ENCODE assay signal across 10 cellular contexts in genomic region chr5:143398053-143398355, GRCh38. TPM values are rescaled to one million over a fixed set of nuclear protein-coding genes. Genes with fewer than 3 reads are reported as not detected.
DNase-seq lines count a peak whose midpoint lies in the region; ATAC-seq and TF ChIP-seq lines count a peak whose summit lies in the region.
"Had no signal": no experiment of that assay in that cellular context is flagged by ENCODE, and none has a peak within 500 bp of the region (broad histone marks: within the 10 kb centered on the region; RNA-seq: fewer than 3 reads in every experiment).

No MANE protein-coding gene starts in this region.

- peak overlapping the region; percentile 32 for H2BK5ac ChIP-seq in IMR-90 (ENCODE audit: low read depth, low read length, poor library complexity, severe bottlenecking)

- CTCF ChIA-PET in IMR-90 (lab: Yijun Ruan, JAX): no interaction called here

- BruUV-seq in IMR-90 (replicated peaks; lab: Mats Ljungman, UMichigan): no TSS peak

- H3K9me1 ChIP-seq in IMR-90 (ENCODE audit: insufficient read depth, low read length): no peaks in the 10 kb centered on the region

- H3K27ac ChIP-seq in BLaER1: peak overlapping the region; percentile 98
- H3K27ac ChIP-seq in IMR-90 (ENCODE audit: insufficient read depth, low read length): no peak overlapping the region
- H3K27ac ChIP-seq: Peyer's patch had no signal

- H3K9me3 ChIP-seq in BLaER1 (no peaks in the 10 kb centered on the region), IMR-90 (ENCODE audit: control insufficient read depth, insufficient read depth, low read length) (no peaks in the 10 kb centered on the region)
- H3K9me3 ChIP-seq: Peyer's patch had no signal

- intact Hi-C loops in IMR-90 (cut with micrococcal nuclease): loop anchor here (5.0 kb wide), 1 partner anchor 41 kb away; no protein-coding TSS in a partner anchor
- intact Hi-C loops in head of caudate nucleus (cut with DNase I): loop anchor here (10.0 kb wide), 1 partner anchor 73 kb away; no protein-coding TSS in a partner anchor

- H3K9ac ChIP-seq in BLaER1 (peak overlapping the region; percentile 98), IMR-90 (ENCODE audit: low read depth, low read length) (no peak overlapping the region)

- POLR2A ChIA-PET in IMR-90 (lab: Charles Lee; ENCODE audit: unreplicated experiment): no interaction called here

- H2AFZ ChIP-seq in IMR-90 (replicated peaks; ENCODE audit: low read length, poor library complexity): no peak overlapping the region

- peak overlapping the region; percentile 86 for H3K4me3 ChIP-seq in BLaER1
- peak overlapping the region; percentile 11; the same call in 1 of the 2 replicates for H3K4me3 ChIP-seq in IMR-90 (ENCODE audit: insufficient read depth, low read depth, low read length)

- H3K27me3 ChIP-seq in BLaER1 (peaks cover 10% of the 10 kb centered on the region; the same call in 1 of the 2 replicates), IMR-90 (ENCODE audit: control insufficient read depth, insufficient read depth, low read length) (no peaks in the 10 kb centered on the region)
- H3K27me3 ChIP-seq: Peyer's patch had no signal

- DNase-seq in IMR-90 (no peak), myocyte (ENCODE audit: low read depth) (peak; percentile 17), head of caudate nucleus (no peak), NCI-H187 treated with DMSO at 0.1 percent for 48 hours (lab: John Stamatoyannopoulos, UW) (no peak), LoVo (ENCODE audit: low spot score) (no peak)
- no peak for DNase-seq in central memory CD8-positive, alpha-beta T cell (ENCODE audit: low spot score in 2 of 2)
- DNase-seq: Peyer's patch had no signal

- no peak overlapping the region for H2AK9ac ChIP-seq in IMR-90 (replicated peaks; ENCODE audit: low read depth, low read length, poor library complexity)

- no peaks in the 10 kb centered on the region for H3K27me3 Mint-ChIP-seq in central memory CD8-positive, alpha-beta T cell

- no peak overlapping the region for H4K8ac ChIP-seq in IMR-90 (ENCODE audit: low read depth in 2 of 2, low read length in 2 of 2)

- H3K23ac ChIP-seq in IMR-90 (ENCODE audit: low read depth, low read length): no peak overlapping the region

- H3K27ac Mint-ChIP-seq in central memory CD8-positive, alpha-beta T cell (ENCODE audit: low read depth): no peak overlapping the region

- no peak overlapping the region for H4K5ac ChIP-seq in IMR-90 (ENCODE audit: low read depth, low read length)

- H3K4me3 Mint-ChIP-seq in central memory CD8-positive, alpha-beta T cell: peak overlapping the region; percentile 95

- no peak for TF ChIP-seq RAD21 in IMR-90 (IDR thresholded peaks at IDR 0.05; ENCODE audit: low read length)

- no peak overlapping the region for H3K56ac ChIP-seq in IMR-90 (ENCODE audit: extremely low read depth, insufficient read depth, low read length)

- H3K36me3 ChIP-seq in BLaER1 (peaks cover 13% of the 10 kb centered on the region), IMR-90 (ENCODE audit: control insufficient read depth, insufficient read depth, low read length) (peaks cover 9% of the 10 kb centered on the region)

- peaks cover 0 to 27% of the 10 kb centered on the region in 2 experiments; a peak in 2 of 4 replicates for H3K79me1 ChIP-seq in IMR-90 (ENCODE audit: low read depth in 1 of 2, low read length in 2 of 2)

- peak overlapping the region; percentile 89 for H3K4me2 ChIP-seq in BLaER1
- H3K4me2 ChIP-seq in IMR-90 (ENCODE audit: low read depth, low read length): peak overlapping the region; percentile 85

- no peak overlapping the region for H2BK120ac ChIP-seq in IMR-90 (ENCODE audit: low read depth, low read length)

- ATAC-seq in IMR-90 (ENCODE audit: low read depth) (no peak), HG02623 (IDR thresholded peaks at IDR 0.05; ENCODE audit: unreplicated experiment) (no peak)
- no peak for ATAC-seq in central memory CD8-positive, alpha-beta T cell (replicated peaks; ENCODE audit: extremely low read depth, poor library complexity, severe bottlenecking)

- no peak for TF ChIP-seq CTCF in IMR-90 (conservative IDR thresholded peaks at IDR 0.05; ENCODE audit: low read depth, low read length)

- no peak overlapping the region for H2AK5ac ChIP-seq in IMR-90 (ENCODE audit: low read depth, low read length)

- H3K4me1 ChIP-seq in BLaER1: peaks cover 46% of the 10 kb centered on the region
- H3K4me1 ChIP-seq in IMR-90 (ENCODE audit: control insufficient read depth, insufficient read depth, low read length): peaks cover 4% of the 10 kb centered on the region

- in situ Hi-C loops in IMR-90 (cut with MboI; ENCODE audit: low sequenced_read_pairs): no loop called here

- no peak for TF ChIP-seq POLR2A in IMR-90 (IDR thresholded peaks at IDR 0.05; ENCODE audit: low read depth, low read length)

- no peaks in the 10 kb centered on the region for H3K9me3 Mint-ChIP-seq in central memory CD8-positive, alpha-beta T cell

- H3K4me1 Mint-ChIP-seq in central memory CD8-positive, alpha-beta T cell: peaks cover 58% of the 10 kb centered on the region

- no CpG with 5 or more reads among the region's 2 CpGs for WGBS in IMR-90 (ENCODE audit: extremely low coverage in 2 of 2, insufficient read length in 1 of 2), 2 experiments

- peaks cover 25% of the 10 kb centered on the region for H3K36me3 Mint-ChIP-seq in central memory CD8-positive, alpha-beta T cell (ENCODE audit: insufficient read depth)

- peaks cover 100% of the 10 kb centered on the region for H4K20me1 ChIP-seq in BLaER1
- H4K20me1 ChIP-seq in IMR-90 (ENCODE audit: insufficient read depth, low read length): peaks cover 60% of the 10 kb centered on the region; the same call in 1 of the 2 replicates

- no peak overlapping the region for H3K4ac ChIP-seq in IMR-90 (ENCODE audit: low read depth, low read length)

- dilution Hi-C loops in IMR-90 (cut with HindIII; ENCODE audit: low sequenced_read_pairs, unreplicated experiment): no loop called here

- H3K14ac ChIP-seq in IMR-90 (replicated peaks; ENCODE audit: low read depth, low read length): no peak overlapping the region

- H2BK20ac ChIP-seq in IMR-90 (ENCODE audit: low read depth, low read length): no peak overlapping the region

- H3K18ac ChIP-seq in IMR-90 (ENCODE audit: low read depth, low read length): no peak overlapping the region

- no peak overlapping the region for H4K91ac ChIP-seq in IMR-90 (ENCODE audit: insufficient read depth, low read depth, low read length)

- H2BK15ac ChIP-seq in IMR-90 (ENCODE audit: low read depth, low read length): no peak overlapping the region

TF ChIP-seq in IMR-90, 13 proteins besides CTCF, POLR2A, EP300 and RAD21:
- TF ChIP-seq RFX5 (IDR thresholded peaks at IDR 0.05; ENCODE audit: low read depth, low read length) (no peak), RCOR1 (IDR thresholded peaks at IDR 0.05; ENCODE audit: insufficient replicate concordance, low read length) (no peak), FOS (IDR thresholded peaks at IDR 0.05; ENCODE audit: low read depth, low read length) (no peak), MXI1 (IDR thresholded peaks at IDR 0.05; ENCODE audit: borderline replicate concordance, low read depth, low read length) (no peak), SMC3 (IDR thresholded peaks at IDR 0.05; ENCODE audit: low read depth, low read length) (no peak), ELK1 (IDR thresholded peaks at IDR 0.05; ENCODE audit: borderline replicate concordance, low read depth, low read length) (no peak), NFE2L2 (IDR thresholded peaks at IDR 0.05; ENCODE audit: low read depth, low read length) (no peak), MAFK (IDR thresholded peaks at IDR 0.05; ENCODE audit: low read depth, low read length) (no peak), BHLHE40 (IDR thresholded peaks at IDR 0.05; ENCODE audit: low read depth, low read length) (no peak), CEBPB (IDR thresholded peaks at IDR 0.05; ENCODE audit: low read depth, low read length) (no peak), MAZ (IDR thresholded peaks at IDR 0.05; ENCODE audit: borderline replicate concordance, low read depth, low read length) (no peak), CHD1 (IDR thresholded peaks at IDR 0.05; ENCODE audit: low read depth, low read length) (no peak)
- TF ChIP-seq, protein P1, sequence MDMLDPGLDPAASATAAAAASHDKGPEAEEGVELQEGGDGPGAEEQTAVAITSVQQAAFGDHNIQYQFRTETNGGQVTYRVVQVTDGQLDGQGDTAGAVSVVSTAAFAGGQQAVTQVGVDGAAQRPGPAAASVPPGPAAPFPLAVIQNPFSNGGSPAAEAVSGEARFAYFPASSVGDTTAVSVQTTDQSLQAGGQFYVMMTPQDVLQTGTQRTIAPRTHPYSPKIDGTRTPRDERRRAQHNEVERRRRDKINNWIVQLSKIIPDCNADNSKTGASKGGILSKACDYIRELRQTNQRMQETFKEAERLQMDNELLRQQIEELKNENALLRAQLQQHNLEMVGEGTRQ (IDR thresholded peaks at IDR 0.05; ENCODE audit: low read depth, low read length): no peak

RNA-seq across cellular contexts. Expression of gene NR3C1, which starts 5.5 kb away (rescaled TPM):
- total RNA-seq in IMR-90 (2012; rRNA removed): 62.8 and 77.4 TPM in 2 replicates
- 11.9 and 13.7 TPM in 2 replicates for polyA plus RNA-seq in IMR-90 (2012; rRNA removed)
- 3.5 and 4.8 TPM in 2 replicates for polyA plus RNA-seq in IMR-90 (2012; cell fraction: cytosol; rRNA removed)
- polyA plus RNA-seq in IMR-90 (2012; cell fraction: nucleus; rRNA removed; ENCODE audit: low replicate concordance): 2.3 and 15.5 TPM in 2 replicates
- total RNA-seq in myocyte: 52.2 and 59.9 TPM in 2 replicates
- 20.3 TPM for polyA plus RNA-seq in myocyte (2012)
- total RNA-seq: HT-29 had no signal
